ENCODE assay signal across 1 cellular context in genomic region chr6:52595000-52595795, GRCh38.
TF ChIP-seq lines count a peak whose summit lies in the region.

No MANE protein-coding gene starts in this region.

TF ChIP-seq in GM12878, 131 proteins besides CTCF, POLR2A, EP300 and RAD21 (continued from another document):
- no peak for TF ChIP-seq E4F1 (IDR thresholded peaks at IDR 0.05; ENCODE audit: borderline replicate concordance, partially characterized antibody)
- TF ChIP-seq CBX5 (IDR thresholded peaks at IDR 0.05; ENCODE audit: low read depth) = no peak
- TF ChIP-seq EZH2 (IDR thresholded peaks at IDR 0.05; ENCODE audit: borderline replicate concordance, control insufficient read depth, low read depth, low read length) = no peak
- TF ChIP-seq CREB1 (IDR thresholded peaks at IDR 0.05; ENCODE audit: low read depth) = peak; percentile 32; the same call in 1 of the 2 replicates
- TF ChIP-seq SRF (IDR thresholded peaks at IDR 0.05; ENCODE audit: low read depth in 2 of 2, low read length in 2 of 2) = peak; percentile 58 to 94; a peak in 3 of 4 replicates
- no peak for TF ChIP-seq MTA2 (IDR thresholded peaks at IDR 0.05; ENCODE audit: low read depth)
